In genomic region chr12:58176296-58176869, GRCh38 we compare ENCODE assay signal across 9 cellular contexts.
A peak's percentile ranks its signal among the peaks of the same experiment; 100 is the strongest.
DNase-seq lines count a peak whose midpoint lies in the region; ATAC-seq and TF ChIP-seq lines count a peak whose summit lies in the region.
"Had no signal": no experiment of that assay in that cellular context is flagged by ENCODE, and none has a peak within 500 bp of the region (broad histone marks: within the 10 kb centered on the region; RNA-seq: fewer than 3 reads in every experiment).

No MANE protein-coding gene starts in this region.

- no peaks in the 10 kb centered on the region for H3K4me1 ChIP-seq in DOHH2 (ENCODE audit: control insufficient read depth, low read length)
- no peaks in the 10 kb centered on the region for H3K4me1 ChIP-seq in left ventricle myocardium inferior

- H3F3A ChIP-seq in DOHH2 (ENCODE audit: control insufficient read depth, insufficient read depth): no peaks in the 10 kb centered on the region

- H3K4me3 ChIP-seq in DOHH2 (ENCODE audit: low read length) (no peak overlapping the region), left ventricle myocardium inferior (no peak overlapping the region)
- H3K4me3 ChIP-seq: lung had no signal

- H3K9me2 ChIP-seq in DOHH2 (replicated peaks; ENCODE audit: control insufficient read depth, low read length): no peaks in the 10 kb centered on the region

- no peaks in the 10 kb centered on the region for H4K20me1 ChIP-seq in DOHH2 (ENCODE audit: control insufficient read depth, insufficient read depth, low read depth, low read length)

- H3K36me3 ChIP-seq in DOHH2 (ENCODE audit: control insufficient read depth, low read length) (no peaks in the 10 kb centered on the region), left ventricle myocardium inferior (no peaks in the 10 kb centered on the region)

- intact Hi-C loops in left ventricle myocardium inferior (cut with micrococcal nuclease): no loop called here
- intact Hi-C loops in activated T-helper 2 cell treated with anti-CD3 and anti-CD28 coated beads, Interferon-gamma antibody, Interleukin-2, Interleukin-4, amounts not matched to agents 10 μg/mL and 5 μg/mL and 100 μg/mL, durations not matched to agents 14 hours and 24 hours and 36 hours (cut with micrococcal nuclease): no loop called here

- H3K27ac ChIP-seq in DOHH2 (ENCODE audit: low read depth, low read length) (no peak overlapping the region), left ventricle myocardium inferior (replicated peaks) (no peak overlapping the region)

- H3K4me3 Mint-ChIP-seq in activated T-helper 2 cell treated with anti-CD3 and anti-CD28 coated beads, Interferon-gamma antibody, Interleukin-2, Interleukin-4, amounts not matched to agents 10 μg/mL and 5 μg/mL and 100 μg/mL, durations not matched to agents 14 hours and 24 hours and 36 hours (ENCODE audit: low read depth): no peak overlapping the region

- H3K27ac Mint-ChIP-seq in activated T-helper 2 cell treated with anti-CD3 and anti-CD28 coated beads, Interferon-gamma antibody, Interleukin-2, Interleukin-4, amounts not matched to agents 10 μg/mL and 5 μg/mL and 100 μg/mL, durations not matched to agents 14 hours and 24 hours and 36 hours: no peak overlapping the region

- peaks cover 6% of the 10 kb centered on the region for H3K27me3 ChIP-seq in DOHH2 (ENCODE audit: control insufficient read depth, low read length)
- no peaks in the 10 kb centered on the region for H3K27me3 ChIP-seq in left ventricle myocardium inferior (ENCODE audit: low read depth)

- peaks cover 7% of the 10 kb centered on the region for H3K27me3 Mint-ChIP-seq in activated T-helper 2 cell treated with anti-CD3 and anti-CD28 coated beads, Interferon-gamma antibody, Interleukin-2, Interleukin-4, amounts not matched to agents 10 μg/mL and 5 μg/mL and 100 μg/mL, durations not matched to agents 14 hours and 24 hours and 36 hours (ENCODE audit: low read depth)

- peak; percentile 76 for TF ChIP-seq CTCF in DOHH2 (IDR thresholded peaks at IDR 0.05; ENCODE audit: low read depth, low read length, poor library complexity, severe bottlenecking)
- peak; percentile 69 for TF ChIP-seq CTCF in left ventricle myocardium inferior (IDR thresholded peaks at IDR 0.05; ENCODE audit: borderline replicate concordance)
- no peak for TF ChIP-seq CTCF in omental fat pad (IDR thresholded peaks at IDR 0.05)

- no peaks in the 10 kb centered on the region for H3K9me3 Mint-ChIP-seq in activated T-helper 2 cell treated with anti-CD3 and anti-CD28 coated beads, Interferon-gamma antibody, Interleukin-2, Interleukin-4, amounts not matched to agents 10 μg/mL and 5 μg/mL and 100 μg/mL, durations not matched to agents 14 hours and 24 hours and 36 hours

- ATAC-seq in HG03103 (IDR thresholded peaks at IDR 0.05; ENCODE audit: low read depth, unreplicated experiment): peak; percentile 81
- ATAC-seq in omental fat pad (ENCODE audit: low FRiP score): no peak

- H3K9me3 ChIP-seq in DOHH2 (ENCODE audit: control insufficient read depth, insufficient read depth, low read length) (no peaks in the 10 kb centered on the region), left ventricle myocardium inferior (replicated peaks) (no peaks in the 10 kb centered on the region)

- H3K4me2 ChIP-seq in DOHH2 (ENCODE audit: low read length): no peak overlapping the region

- DNase-seq in SK-N-DZ (ENCODE audit: low spot score): peak; percentile 34
- no peak for DNase-seq in left ventricle myocardium inferior
- DNase-seq in activated T-helper 2 cell treated with anti-CD3 and anti-CD28 coated beads, Interferon-gamma antibody, Interleukin-2, Interleukin-4, amounts not matched to agents 10 μg/mL and 5 μg/mL and 100 μg/mL, durations not matched to agents 14 hours and 24 hours and 36 hours (ENCODE audit: low spot score): no peak
- no peak for DNase-seq in NCI-H524 treated with DMSO at 0.1 percent for 48 hours (lab: John Stamatoyannopoulos, UW)
- no peak for DNase-seq in omental fat pad (ENCODE audit: low spot score)
- no peak for DNase-seq in NCI-H2107 treated with DMSO at 0.1 percent for 48 hours (lab: John Stamatoyannopoulos, UW; ENCODE audit: unreplicated experiment)

- no peaks in the 10 kb centered on the region for H3K36me3 Mint-ChIP-seq in activated T-helper 2 cell treated with anti-CD3 and anti-CD28 coated beads, Interferon-gamma antibody, Interleukin-2, Interleukin-4, amounts not matched to agents 10 μg/mL and 5 μg/mL and 100 μg/mL, durations not matched to agents 14 hours and 24 hours and 36 hours (ENCODE audit: low read depth)

- no peaks in the 10 kb centered on the region for H3K4me1 Mint-ChIP-seq in activated T-helper 2 cell treated with anti-CD3 and anti-CD28 coated beads, Interferon-gamma antibody, Interleukin-2, Interleukin-4, amounts not matched to agents 10 μg/mL and 5 μg/mL and 100 μg/mL, durations not matched to agents 14 hours and 24 hours and 36 hours (ENCODE audit: low read depth)

- H3K79me2 ChIP-seq in DOHH2 (ENCODE audit: control insufficient read depth, low read length): no peaks in the 10 kb centered on the region

Comparison
In these comparisons a context has a peak if more than half of its experiments do, and no peak if none do; other contexts are left out.
1. CTCF ChIP-seq: peak in DOHH2 (single experiment) and left ventricle myocardium inferior (single experiment); none in omental fat pad (0 of 3).